ENCODE assay signal across 12 cellular contexts in genomic region chr5:78591972-78592700, GRCh38. TPM values are rescaled to one million over a fixed set of nuclear protein-coding genes. Genes with fewer than 3 reads are reported as not detected.
DNase-seq lines count a peak whose midpoint lies in the region; ATAC-seq and TF ChIP-seq lines count a peak whose summit lies in the region.
"Had no signal": no experiment of that assay in that cellular context is flagged by ENCODE, and none has a peak within 500 bp of the region (broad histone marks: within the 10 kb centered on the region; RNA-seq: fewer than 3 reads in every experiment).

No MANE protein-coding gene starts in this region.

- no peak overlapping the region for H3K27ac Mint-ChIP-seq in CD4-positive, alpha-beta memory T cell

- H3K27me3 ChIP-seq in layer of hippocampus (ENCODE audit: control insufficient read depth, insufficient read depth, low read length) (no peaks in the 10 kb centered on the region), aorta (ENCODE audit: control insufficient read depth in 1 of 2, insufficient read depth in 2 of 2, low read length in 1 of 2) (no peaks in the 10 kb centered on the region)
- no peaks in the 10 kb centered on the region for H3K27me3 ChIP-seq in CD4-positive, alpha-beta memory T cell (ENCODE audit: insufficient read depth, low read length)
- H3K27me3 ChIP-seq: thyroid gland had no signal

- H3K36me3 Mint-ChIP-seq in CD4-positive, alpha-beta memory T cell: no peaks in the 10 kb centered on the region

- H3K4me3 ChIP-seq in OCI-LY7 (ENCODE audit: low read depth, low read length, poor library complexity, severe bottlenecking): no peak overlapping the region
- H3K4me3 ChIP-seq in aorta (ENCODE audit: low read length in 2 of 2): no peak overlapping the region
- H3K4me3 ChIP-seq in CD4-positive, alpha-beta memory T cell (ENCODE audit: low read length in 2 of 2): no peak overlapping the region
- H3K4me3 ChIP-seq: thyroid gland had no signal

- no peaks in the 10 kb centered on the region for H3K79me2 ChIP-seq in OCI-LY7 (ENCODE audit: insufficient read depth, low read depth, low read length)
- H3K79me2 ChIP-seq: parathyroid adenoma had no signal

- CTCF ChIA-PET in OCI-LY7 (lab: Charles Lee; ENCODE audit: unreplicated experiment): interaction anchor here (0.9 kb wide), 1 partner anchor 9 kb away, joined by 3 read pairs; no protein-coding TSS in a partner anchor
- CTCF ChIA-PET in CD4-positive, alpha-beta memory T cell (lab: Charles Lee; ENCODE audit: partially characterized antibody): no interaction called here

- peaks cover 8 to 20% of the 10 kb centered on the region in 2 donors for H3K27me3 Mint-ChIP-seq in CD4-positive, alpha-beta memory T cell

- H3K36me3 ChIP-seq in OCI-LY7 (ENCODE audit: insufficient read depth, low read length) (peaks cover 26% of the 10 kb centered on the region), aorta (ENCODE audit: control insufficient read depth in 1 of 2, insufficient read depth in 2 of 2, low read length in 1 of 2) (no peaks in the 10 kb centered on the region)
- H3K36me3 ChIP-seq in CD4-positive, alpha-beta memory T cell (ENCODE audit: insufficient read depth, low read length): no peaks in the 10 kb centered on the region
- H3K36me3 ChIP-seq: thyroid gland had no signal

- intact Hi-C loops in OCI-LY7 (cut with micrococcal nuclease; ENCODE audit: unreplicated experiment): no loop called here
- intact Hi-C loops in aorta (cut with DNase I): loop anchor here in 1 of 2 donors (10.0 kb wide), 1 partner anchor 53 kb away; the partner anchor contains the start of gene LHFPL2
- intact Hi-C loops in CD4-positive, alpha-beta memory T cell (cut with micrococcal nuclease): no loop called here

- no TSS peak for BruUV-seq in OCI-LY7 (replicated peaks; lab: Mats Ljungman, UMichigan)

- H3K27ac ChIP-seq in layer of hippocampus (ENCODE audit: low read depth, low read length) (peak overlapping the region; percentile 4), OCI-LY7 (ENCODE audit: low read depth, low read length, poor library complexity, severe bottlenecking) (no peak overlapping the region), aorta (ENCODE audit: low read depth in 1 of 2, low read length in 2 of 2) (no peak overlapping the region)
- H3K27ac ChIP-seq in CD4-positive, alpha-beta memory T cell (ENCODE audit: low read depth, low read length): no peak overlapping the region
- H3K27ac ChIP-seq: parathyroid adenoma, thyroid gland, VCaP had no signal

- POLR2A ChIA-PET in OCI-LY7 (lab: Charles Lee): interaction anchor here (0.7 to 1.0 kb wide), 2 partner anchors 15 to 28 kb away, joined by 3 read pairs; no protein-coding TSS in a partner anchor
- POLR2A ChIA-PET in CD4-positive, alpha-beta memory T cell (lab: Charles Lee; ENCODE audit: partially characterized antibody): no interaction called here

- no peaks in the 10 kb centered on the region for H3K9me2 ChIP-seq in OCI-LY7 (ENCODE audit: insufficient read depth, low read length)

- H3K4me1 ChIP-seq in OCI-LY7 (ENCODE audit: insufficient read depth, low read length, poor library complexity, severe bottlenecking): peaks cover 7% of the 10 kb centered on the region
- peaks cover 13 to 22% of the 10 kb centered on the region in 2 donors for H3K4me1 ChIP-seq in aorta (ENCODE audit: control insufficient read depth in 1 of 2, insufficient read depth in 2 of 2, low read length in 2 of 2)
- H3K4me1 ChIP-seq in CD4-positive, alpha-beta memory T cell (ENCODE audit: insufficient read depth, low read length): no peaks in the 10 kb centered on the region

- TF ChIP-seq CTCF in GM10266 (IDR thresholded peaks at IDR 0.05; ENCODE audit: control insufficient read depth, insufficient read depth, low read depth, missing control alignments) (no peak), OCI-LY7 (conservative IDR thresholded peaks at IDR 0.05; ENCODE audit: low read length) (no peak)

- H3K9me3 ChIP-seq in OCI-LY7 (ENCODE audit: low read length) (no peaks in the 10 kb centered on the region), aorta (ENCODE audit: control insufficient read depth, low read length) (no peaks in the 10 kb centered on the region)
- no peaks in the 10 kb centered on the region for H3K9me3 ChIP-seq in CD4-positive, alpha-beta memory T cell (ENCODE audit: control insufficient read depth in 1 of 2, low read length in 2 of 2)
- H3K9me3 ChIP-seq: thyroid gland had no signal

- DNase-seq in GM10266 (ENCODE audit: extremely low spot score) (peak; percentile 40), M059J (ENCODE audit: low read depth) (peak; percentile 54), NCI-H748 (lab: John Stamatoyannopoulos, UW; ENCODE audit: unreplicated experiment) (no peak), OCI-LY7 (ENCODE audit: low spot score) (no peak), aorta (no peak)
- DNase-seq in CD4-positive, alpha-beta memory T cell: no peak
- DNase-seq: DND-41, thyroid gland had no signal

- no peak overlapping the region for H2AFZ ChIP-seq in OCI-LY7 (ENCODE audit: low read length)
- H2AFZ ChIP-seq: parathyroid adenoma had no signal

- no peaks in the 10 kb centered on the region for H3K9me3 Mint-ChIP-seq in CD4-positive, alpha-beta memory T cell

- H4K20me1 ChIP-seq in OCI-LY7 (ENCODE audit: insufficient read depth, low read length): no peaks in the 10 kb centered on the region

- H3K4me1 Mint-ChIP-seq in CD4-positive, alpha-beta memory T cell: no peaks in the 10 kb centered on the region

- 20 to 26% methylated on average over 9 of the region's 9 CpGs for WGBS in aorta, 2 donors

- H3K4me2 ChIP-seq in OCI-LY7 (ENCODE audit: low read length): no peak overlapping the region

- H3K4me3 Mint-ChIP-seq in CD4-positive, alpha-beta memory T cell: no peak overlapping the region

- peak; percentile 73 for ATAC-seq in GM21723 (IDR thresholded peaks at IDR 0.05; ENCODE audit: unreplicated experiment)
- ATAC-seq in aorta (ENCODE audit: low FRiP score): no peak

RNA-seq across cellular contexts. Expression of gene LHFPL2, which starts 56.4 kb away (rescaled TPM):
- total RNA-seq in M059J (2014; rRNA removed; shearing (Covaris generic)): 19.1 and 29.6 TPM in 2 replicates
- 8.4 and 12.2 TPM in 2 replicates for total RNA-seq in OCI-LY7 (2014; rRNA removed; shearing (Covaris generic))
- total RNA-seq in OCI-LY7 (2022) (23.5 and 24.0 TPM in 2 replicates), aorta (10 to 100 TPM; 38.6 to 43.1 TPM)
- 10 to 100 TPM; 16.4 to 20.0 TPM for polyA plus RNA-seq in aorta
- 1 to 10 TPM; 2.7 TPM for total RNA-seq in CD4-positive, alpha-beta memory T cell
- under 1 TPM; 0.25 to 0.40 TPM for polyA plus RNA-seq in CD4-positive, alpha-beta memory T cell

Comparison
In these comparisons a context has a peak if more than half of its experiments do, and no peak if none do; other contexts are left out.
1. DNase-seq: peak in GM10266 (single experiment) and M059J (single experiment); none in NCI-H748 (single experiment), OCI-LY7 (single experiment), aorta (0 of 2) and CD4-positive, alpha-beta memory T cell (0 of 5).